ENCODE assay signal across 17 cellular contexts in the genomic region with DNA sequence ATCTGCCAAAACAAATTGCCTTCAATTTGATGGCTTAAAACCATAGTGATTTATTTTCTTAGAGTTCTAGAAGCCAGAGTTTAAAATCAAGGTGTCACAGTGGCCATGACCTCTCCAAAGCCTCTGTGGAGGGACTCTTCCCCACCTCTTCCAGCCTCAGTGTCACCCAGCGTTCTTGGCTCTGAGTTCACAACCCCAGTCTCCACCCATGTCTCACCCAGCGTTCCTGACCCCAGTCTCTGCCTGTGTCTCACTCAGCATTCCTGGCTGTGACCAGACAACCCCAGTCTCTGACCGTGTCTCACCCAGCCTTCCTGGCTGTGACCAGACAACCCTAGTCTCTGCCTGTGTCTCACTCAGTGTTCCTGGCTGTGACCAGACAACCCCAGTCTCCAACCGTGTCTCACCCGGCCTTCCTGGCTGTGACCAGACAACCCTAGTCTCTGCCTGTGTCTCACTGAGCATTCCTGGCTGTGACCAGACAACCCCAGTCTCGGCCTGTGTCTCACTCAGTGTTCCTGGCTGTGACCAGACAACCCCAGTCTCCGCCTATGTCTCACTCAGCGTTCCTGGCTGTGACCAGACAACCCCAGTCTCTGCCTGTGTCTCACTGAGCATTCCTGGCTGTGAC.
DNase-seq lines count a peak whose midpoint lies in the region; ATAC-seq, FAIRE-seq and TF ChIP-seq lines count a peak whose summit lies in the region.
"Had no signal": no experiment of that assay in that cellular context is flagged by ENCODE, and none has a peak within 500 bp of the region (broad histone marks: within the 10 kb centered on the region; RNA-seq: fewer than 3 reads in every experiment).

No MANE protein-coding gene starts in this region.

- no peak overlapping the region for H3K4me3 Mint-ChIP-seq in WTC11
- H3K4me3 Mint-ChIP-seq: CD8-positive, alpha-beta T cell had no signal

- CTCF ChIA-PET in WTC11 (lab: Charles Lee): no interaction called here

- TF ChIP-seq CTCF in D721Med (IDR thresholded peaks at IDR 0.05; ENCODE audit: insufficient read depth, missing control alignments) (no peak), WTC11 (IDR thresholded peaks at IDR 0.05) (no peak), psoas muscle (IDR thresholded peaks at IDR 0.05) (no peak)

- no peaks in the 10 kb centered on the region for H3K36me3 ChIP-seq in psoas muscle (ENCODE audit: insufficient read depth in 1 of 2, low read depth in 1 of 2)

- H3K9me3 ChIP-seq in psoas muscle: no peaks in the 10 kb centered on the region
- H3K9me3 ChIP-seq: Caco-2 had no signal

- peak overlapping the region; percentile 78 for H3K27ac Mint-ChIP-seq in WTC11
- H3K27ac Mint-ChIP-seq: CD8-positive, alpha-beta T cell had no signal

- DNase-seq in D721Med (ENCODE audit: insufficient read length, low spot score) (no peak), GM19239 (ENCODE audit: insufficient read length, low spot score) (no peak), WTC11 (ENCODE audit: low spot score) (no peak), psoas muscle (peak; percentile 25 to 55), glomerular visceral epithelial cell (ENCODE audit: extremely low spot score) (no peak)
- DNase-seq in stimulated activated naive CD4-positive, alpha-beta T cell (lab: John Stamatoyannopoulos, UW): no peak
- DNase-seq: C1 segment of cervical spinal cord; Caco-2; CD8-positive, alpha-beta T cell; DMS 273 treated with DMSO at 0.1 percent for 48 hours; DMS79; EL; GDM1; GOT3; HCEC 1CT had no signal

- no peaks in the 10 kb centered on the region for H3K4me1 Mint-ChIP-seq in WTC11

- H3K36me3 Mint-ChIP-seq in WTC11: no peaks in the 10 kb centered on the region; the same call in 1 of the 2 replicates
- H3K36me3 Mint-ChIP-seq: CD8-positive, alpha-beta T cell had no signal

- H3K27me3 ChIP-seq in psoas muscle (ENCODE audit: insufficient read depth in 3 of 3, low read length in 2 of 3): no peaks in the 10 kb centered on the region

- peaks cover 3% of the 10 kb centered on the region for H3K9me3 Mint-ChIP-seq in WTC11
- H3K9me3 Mint-ChIP-seq: CD8-positive, alpha-beta T cell had no signal

- POLR2A ChIA-PET in WTC11 (lab: Charles Lee): no interaction called here

- H3K4me1 ChIP-seq in psoas muscle: no peaks in the 10 kb centered on the region
- H3K4me1 ChIP-seq: Caco-2 had no signal

- ATAC-seq in WTC11: no peak
- no peak for ATAC-seq in psoas muscle
- ATAC-seq: CD8-positive, alpha-beta T cell; GM12878 had no signal

- FAIRE-seq in D721Med (lab: Jason Lieb, UNC) (peak; percentile 55), GM19239 (lab: Jason Lieb, UNC) (peak; percentile 18)
- FAIRE-seq: GM12878, H54 had no signal

- no peak overlapping the region for H3K4me3 ChIP-seq in psoas muscle
- H3K4me3 ChIP-seq: GM12878 had no signal

- WGBS in psoas muscle, 3 donors: 69 to 73% (median 71%) methylated on average over 8 of the region's 8 CpGs

- no peaks in the 10 kb centered on the region for H3K27me3 Mint-ChIP-seq in WTC11 (ENCODE audit: low read depth)

- no peak overlapping the region for H3K27ac ChIP-seq in psoas muscle

- intact Hi-C loops in psoas muscle (cut with DNase I): no loop called here

TF ChIP-seq in WTC11, 78 proteins besides CTCF, POLR2A, EP300 and RAD21:
- TF ChIP-seq GABPB1 (CRISPR knock-in tag; IDR thresholded peaks at IDR 0.05): no peak
- TF ChIP-seq GTF2I (CRISPR knock-in tag; conservative IDR thresholded peaks at IDR 0.05): no peak
- TF ChIP-seq ATF1 (CRISPR knock-in tag; IDR thresholded peaks at IDR 0.05): no peak
- TF ChIP-seq, protein P1, sequence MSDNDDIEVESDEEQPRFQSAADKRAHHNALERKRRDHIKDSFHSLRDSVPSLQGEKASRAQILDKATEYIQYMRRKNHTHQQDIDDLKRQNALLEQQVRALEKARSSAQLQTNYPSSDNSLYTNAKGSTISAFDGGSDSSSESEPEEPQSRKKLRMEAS (CRISPR knock-in tag; IDR thresholded peaks at IDR 0.05): no peak
- TF ChIP-seq, protein P2, sequence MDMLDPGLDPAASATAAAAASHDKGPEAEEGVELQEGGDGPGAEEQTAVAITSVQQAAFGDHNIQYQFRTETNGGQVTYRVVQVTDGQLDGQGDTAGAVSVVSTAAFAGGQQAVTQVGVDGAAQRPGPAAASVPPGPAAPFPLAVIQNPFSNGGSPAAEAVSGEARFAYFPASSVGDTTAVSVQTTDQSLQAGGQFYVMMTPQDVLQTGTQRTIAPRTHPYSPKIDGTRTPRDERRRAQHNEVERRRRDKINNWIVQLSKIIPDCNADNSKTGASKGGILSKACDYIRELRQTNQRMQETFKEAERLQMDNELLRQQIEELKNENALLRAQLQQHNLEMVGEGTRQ (CRISPR knock-in tag; IDR thresholded peaks at IDR 0.05): no peak
- TF ChIP-seq, protein P3, sequence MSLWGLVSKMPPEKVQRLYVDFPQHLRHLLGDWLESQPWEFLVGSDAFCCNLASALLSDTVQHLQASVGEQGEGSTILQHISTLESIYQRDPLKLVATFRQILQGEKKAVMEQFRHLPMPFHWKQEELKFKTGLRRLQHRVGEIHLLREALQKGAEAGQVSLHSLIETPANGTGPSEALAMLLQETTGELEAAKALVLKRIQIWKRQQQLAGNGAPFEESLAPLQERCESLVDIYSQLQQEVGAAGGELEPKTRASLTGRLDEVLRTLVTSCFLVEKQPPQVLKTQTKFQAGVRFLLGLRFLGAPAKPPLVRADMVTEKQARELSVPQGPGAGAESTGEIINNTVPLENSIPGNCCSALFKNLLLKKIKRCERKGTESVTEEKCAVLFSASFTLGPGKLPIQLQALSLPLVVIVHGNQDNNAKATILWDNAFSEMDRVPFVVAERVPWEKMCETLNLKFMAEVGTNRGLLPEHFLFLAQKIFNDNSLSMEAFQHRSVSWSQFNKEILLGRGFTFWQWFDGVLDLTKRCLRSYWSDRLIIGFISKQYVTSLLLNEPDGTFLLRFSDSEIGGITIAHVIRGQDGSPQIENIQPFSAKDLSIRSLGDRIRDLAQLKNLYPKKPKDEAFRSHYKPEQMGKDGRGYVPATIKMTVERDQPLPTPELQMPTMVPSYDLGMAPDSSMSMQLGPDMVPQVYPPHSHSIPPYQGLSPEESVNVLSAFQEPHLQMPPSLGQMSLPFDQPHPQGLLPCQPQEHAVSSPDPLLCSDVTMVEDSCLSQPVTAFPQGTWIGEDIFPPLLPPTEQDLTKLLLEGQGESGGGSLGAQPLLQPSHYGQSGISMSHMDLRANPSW (CRISPR knock-in tag; conservative IDR thresholded peaks at IDR 0.05; ENCODE audit: low read depth): no peak
- TF ChIP-seq ZNF121 (CRISPR knock-in tag; IDR thresholded peaks at IDR 0.05): no peak
- no peak for TF ChIP-seq ZNF263 (CRISPR knock-in tag; IDR thresholded peaks at IDR 0.05; ENCODE audit: low read depth)
- no peak for TF ChIP-seq ZNF396 (CRISPR knock-in tag; IDR thresholded peaks at IDR 0.05; ENCODE audit: borderline replicate concordance)
- TF ChIP-seq, protein P4, sequence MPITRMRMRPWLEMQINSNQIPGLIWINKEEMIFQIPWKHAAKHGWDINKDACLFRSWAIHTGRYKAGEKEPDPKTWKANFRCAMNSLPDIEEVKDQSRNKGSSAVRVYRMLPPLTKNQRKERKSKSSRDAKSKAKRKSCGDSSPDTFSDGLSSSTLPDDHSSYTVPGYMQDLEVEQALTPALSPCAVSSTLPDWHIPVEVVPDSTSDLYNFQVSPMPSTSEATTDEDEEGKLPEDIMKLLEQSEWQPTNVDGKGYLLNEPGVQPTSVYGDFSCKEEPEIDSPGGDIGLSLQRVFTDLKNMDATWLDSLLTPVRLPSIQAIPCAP (CRISPR knock-in tag; IDR thresholded peaks at IDR 0.05): no peak

Comparison
In these comparisons a context has a peak if more than half of its experiments do, and no peak if none do; other contexts are left out.
1. DNase-seq: peak in psoas muscle (2 of 2); none in D721Med (single experiment), GM19239 (single experiment), WTC11 (single experiment), stimulated activated naive CD4-positive, alpha-beta T cell (0 of 6) and glomerular visceral epithelial cell (single experiment).